20 cellular contexts compared by ENCODE assay signal in the genomic region with DNA sequence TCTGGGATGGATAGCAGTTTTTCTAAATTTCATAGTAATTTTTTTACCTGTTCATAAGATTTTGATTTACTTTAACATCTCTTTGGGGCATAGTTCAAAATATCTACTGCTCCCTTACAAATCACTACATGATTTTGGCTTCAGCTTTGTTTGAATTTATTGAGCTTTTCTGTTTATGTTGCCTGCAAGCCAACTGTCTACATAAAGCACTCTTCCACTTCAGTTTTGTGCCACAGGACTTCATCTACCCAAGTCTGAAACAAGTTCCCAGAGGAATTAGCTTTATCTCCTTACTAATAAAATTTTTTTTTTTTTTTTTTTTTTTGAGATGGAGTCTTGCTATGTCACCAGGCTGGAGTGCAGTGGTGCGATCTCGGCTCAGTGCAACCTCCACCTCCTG.
"Had no signal": no experiment of that assay in that cellular context is flagged by ENCODE, and none has a peak within 500 bp of the region (broad histone marks: within the 10 kb centered on the region; RNA-seq: fewer than 3 reads in every experiment).

No MANE protein-coding gene starts in this region.

- ATAC-seq: activated T-cell treated with anti-CD3 and anti-CD28 coated beads, Interleukin-2, amount 50 U/mL, for 4 hours; left colon; natural killer cell; psoas muscle; SK-N-SH treated with all-trans-retinoic acid at 6 μM for 48 hours; stimulated activated naive CD8-positive, alpha-beta T cell treated with anti-CD3 and anti-CD28 coated beads, Interleukin-15, amount 100 ng/mL, for 72 hours had no signal

- H3K27ac ChIP-seq: epithelial cell of prostate, ovary, psoas muscle, suprapubic skin, WERI-Rb-1 had no signal

- DNase-seq: activated CD4-positive, CD25-positive, alpha-beta regulatory T cell treated with anti-CD3 and anti-CD28 coated beads, Interleukin-2, amount 50 U/mL, for 72 hours; activated naive CD4-positive, alpha-beta T cell; activated T-cell treated with anti-CD3 and anti-CD28 coated beads, Interleukin-2, amount 50 U/mL, for 4 hours; foreskin fibroblast; left colon; mammary epithelial cell; midbrain; natural killer cell; ovary; psoas muscle; stimulated activated CD4-positive, alpha-beta T cell treated with anti-CD3 and anti-CD28 coated beads, Interleukin-1b, Interleukin-23, amount 100 ng/mL, for 48 hours; stimulated activated naive CD8-positive, alpha-beta T cell treated with anti-CD3 and anti-CD28 coated beads, Interleukin-15, amount 100 ng/mL, for 72 hours; WERI-Rb-1 had no signal

- H3K9me3 ChIP-seq: ovary, psoas muscle, right atrium auricular region, suprapubic skin, upper lobe of left lung had no signal

- H3K4me3 ChIP-seq: coronary artery, ovary, psoas muscle, right atrium auricular region, skin epidermis, suprapubic skin, upper lobe of left lung had no signal

- H3K36me3 ChIP-seq: ovary, right atrium auricular region, suprapubic skin, upper lobe of left lung, WERI-Rb-1 had no signal

- H3K27me3 ChIP-seq: ovary, right atrium auricular region, suprapubic skin, upper lobe of left lung had no signal
